Comparison of ENCODE assay signal across 10 cellular contexts in genomic region chr6:22557007-22557406, GRCh38. TPM values are rescaled to one million over a fixed set of nuclear protein-coding genes. Genes with fewer than 3 reads are reported as not detected.
"Had no signal": no experiment of that assay in that cellular context is flagged by ENCODE, and none has a peak within 500 bp of the region (broad histone marks: within the 10 kb centered on the region; RNA-seq: fewer than 3 reads in every experiment).

No MANE protein-coding gene starts in this region.

- H3K27ac ChIP-seq: GM23248, HL-60 had no signal

- H3K27ac Mint-ChIP-seq: HFFc6, IgD-negative memory B cell had no signal

- H3K36me3 Mint-ChIP-seq: IgD-negative memory B cell had no signal

- H2AFZ ChIP-seq: GM23248 had no signal

- H3K9ac ChIP-seq: GM23248 had no signal

- H3K4me3 ChIP-seq: GM23248, HAP-1 had no signal

- H3K4me3 Mint-ChIP-seq: HFFc6, IgD-negative memory B cell had no signal

- H3K4me1 ChIP-seq: HAP-1 had no signal

- H3K27me3 Mint-ChIP-seq: IgD-negative memory B cell had no signal

- H3K9me3 ChIP-seq: HAP-1 had no signal

- DNase-seq: GM23248, GOT3, H7, HFFc6 had no signal

- H3K4me1 Mint-ChIP-seq: IgD-negative memory B cell had no signal

- H3K36me3 ChIP-seq: HAP-1 had no signal

- ATAC-seq: HCT116 had no signal

RNA-seq across cellular contexts. Expression of gene HDGFL1, which starts 12.4 kb away (rescaled TPM):
- total RNA-seq: GM23248, H4, H7, HFFc6, HT1080 had no signal
- polyA plus RNA-seq: GM23248, IgD-negative memory B cell had no signal
